1 cellular context compared by ENCODE assay signal in the genomic region with DNA sequence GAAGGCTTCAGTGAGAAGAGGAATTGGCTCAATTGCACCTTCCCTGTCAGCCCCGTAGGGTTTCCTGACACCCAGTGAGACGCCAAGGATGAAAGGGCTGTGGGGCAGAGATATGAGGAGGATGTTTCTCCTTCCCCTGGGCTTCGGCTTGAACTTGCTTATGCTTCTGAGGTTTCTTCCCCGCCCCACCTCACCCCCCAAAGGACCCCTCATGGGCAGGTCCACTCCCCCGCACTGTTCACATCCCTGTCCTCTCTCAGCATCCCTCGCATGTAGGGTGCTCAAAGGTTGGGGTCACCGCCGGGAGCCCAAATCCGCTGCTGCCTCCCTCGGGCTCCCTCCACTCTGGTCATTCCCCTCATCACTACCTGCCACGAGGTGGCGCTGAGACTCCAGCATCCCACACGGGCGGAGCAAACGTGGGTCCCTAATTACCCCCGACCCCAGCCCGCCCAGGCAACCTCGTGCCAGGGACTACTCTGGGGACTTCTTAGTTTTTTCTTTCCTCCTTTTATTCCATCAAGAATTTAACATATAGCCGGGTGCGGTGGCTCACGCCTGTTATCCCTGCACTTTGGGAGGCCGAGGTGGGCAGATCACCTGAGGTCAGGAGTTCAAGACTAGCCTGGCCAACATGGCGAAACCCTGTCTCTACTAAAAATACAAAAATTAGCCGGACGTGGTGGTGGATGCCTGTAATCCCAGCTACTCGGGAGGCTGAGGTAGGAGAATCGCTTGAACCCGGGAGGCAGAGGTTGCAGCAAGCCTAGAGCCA.
A peak's percentile ranks its signal among the peaks of the same experiment; 100 is the strongest.
TF ChIP-seq lines count a peak whose summit lies in the region.

No MANE protein-coding gene starts in this region.

TF ChIP-seq in GM12878, 131 proteins besides CTCF, POLR2A, EP300 and RAD21 (continued from another document):
- TF ChIP-seq, protein P1, sequence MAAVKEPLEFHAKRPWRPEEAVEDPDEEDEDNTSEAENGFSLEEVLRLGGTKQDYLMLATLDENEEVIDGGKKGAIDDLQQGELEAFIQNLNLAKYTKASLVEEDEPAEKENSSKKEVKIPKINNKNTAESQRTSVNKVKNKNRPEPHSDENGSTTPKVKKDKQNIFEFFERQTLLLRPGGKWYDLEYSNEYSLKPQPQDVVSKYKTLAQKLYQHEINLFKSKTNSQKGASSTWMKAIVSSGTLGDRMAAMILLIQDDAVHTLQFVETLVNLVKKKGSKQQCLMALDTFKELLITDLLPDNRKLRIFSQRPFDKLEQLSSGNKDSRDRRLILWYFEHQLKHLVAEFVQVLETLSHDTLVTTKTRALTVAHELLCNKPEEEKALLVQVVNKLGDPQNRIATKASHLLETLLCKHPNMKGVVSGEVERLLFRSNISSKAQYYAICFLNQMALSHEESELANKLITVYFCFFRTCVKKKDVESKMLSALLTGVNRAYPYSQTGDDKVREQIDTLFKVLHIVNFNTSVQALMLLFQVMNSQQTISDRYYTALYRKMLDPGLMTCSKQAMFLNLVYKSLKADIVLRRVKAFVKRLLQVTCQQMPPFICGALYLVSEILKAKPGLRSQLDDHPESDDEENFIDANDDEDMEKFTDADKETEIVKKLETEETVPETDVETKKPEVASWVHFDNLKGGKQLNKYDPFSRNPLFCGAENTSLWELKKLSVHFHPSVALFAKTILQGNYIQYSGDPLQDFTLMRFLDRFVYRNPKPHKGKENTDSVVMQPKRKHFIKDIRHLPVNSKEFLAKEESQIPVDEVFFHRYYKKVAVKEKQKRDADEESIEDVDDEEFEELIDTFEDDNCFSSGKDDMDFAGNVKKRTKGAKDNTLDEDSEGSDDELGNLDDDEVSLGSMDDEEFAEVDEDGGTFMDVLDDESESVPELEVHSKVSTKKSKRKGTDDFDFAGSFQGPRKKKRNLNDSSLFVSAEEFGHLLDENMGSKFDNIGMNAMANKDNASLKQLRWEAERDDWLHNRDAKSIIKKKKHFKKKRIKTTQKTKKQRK (IDR thresholded peaks at IDR 0.05; ENCODE audit: low read depth, low read length): no peak
- no peak for TF ChIP-seq SRF (IDR thresholded peaks at IDR 0.05; ENCODE audit: low read depth in 2 of 2, low read length in 2 of 2)
- no peak for TF ChIP-seq NR2F1 (conservative IDR thresholded peaks at IDR 0.05)
- TF ChIP-seq, protein P2, sequence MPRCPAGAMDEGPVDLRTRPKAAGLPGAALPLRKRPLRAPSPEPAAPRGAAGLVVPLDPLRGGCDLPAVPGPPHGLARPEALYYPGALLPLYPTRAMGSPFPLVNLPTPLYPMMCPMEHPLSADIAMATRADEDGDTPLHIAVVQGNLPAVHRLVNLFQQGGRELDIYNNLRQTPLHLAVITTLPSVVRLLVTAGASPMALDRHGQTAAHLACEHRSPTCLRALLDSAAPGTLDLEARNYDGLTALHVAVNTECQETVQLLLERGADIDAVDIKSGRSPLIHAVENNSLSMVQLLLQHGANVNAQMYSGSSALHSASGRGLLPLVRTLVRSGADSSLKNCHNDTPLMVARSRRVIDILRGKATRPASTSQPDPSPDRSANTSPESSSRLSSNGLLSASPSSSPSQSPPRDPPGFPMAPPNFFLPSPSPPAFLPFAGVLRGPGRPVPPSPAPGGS (IDR thresholded peaks at IDR 0.05; ENCODE audit: borderline replicate concordance, insufficient read depth, low read depth, low read length, poor library complexity, severe bottlenecking): no peak
- 0 out of 4 replicates have a peak, but pooled peaks of 1 of the 2 experiments have one; percentile 5 for TF ChIP-seq BHLHE40 (IDR thresholded peaks at IDR 0.05; ENCODE audit: borderline replicate concordance in 1 of 2, low read depth in 2 of 2, low read length in 1 of 2)
- no peak for TF ChIP-seq SMAD1 (IDR thresholded peaks at IDR 0.05; ENCODE audit: low read depth, partially characterized antibody)
- TF ChIP-seq TAF1 (IDR thresholded peaks at IDR 0.05; ENCODE audit: borderline replicate concordance, low read depth, low read length): no peak
